Comparison of ENCODE assay signal across 16 cellular contexts in the genomic region with DNA sequence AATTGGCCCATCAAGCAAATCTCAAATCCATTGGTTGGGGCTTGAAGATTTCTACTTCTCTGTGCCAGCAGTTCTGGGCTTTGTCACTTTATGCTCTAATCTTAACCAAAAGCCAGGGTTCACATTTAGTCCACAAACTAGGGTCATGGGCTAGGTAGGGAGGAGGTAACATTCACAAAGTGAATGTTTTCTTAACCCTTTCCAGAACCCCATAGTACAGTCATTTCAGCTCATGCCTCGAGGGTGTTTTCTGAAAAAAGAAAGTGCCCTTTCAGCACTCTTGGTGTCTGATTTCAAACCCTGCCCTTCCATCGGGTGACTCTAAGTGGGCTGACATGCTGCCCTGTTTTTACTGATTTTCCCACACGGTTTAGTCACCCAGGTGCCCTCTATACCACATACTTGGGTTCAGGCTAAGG. TPM values are rescaled to one million over a fixed set of nuclear protein-coding genes. Genes with fewer than 3 reads are reported as not detected.
DNase-seq lines count a peak whose midpoint lies in the region; ATAC-seq, FAIRE-seq and TF ChIP-seq lines count a peak whose summit lies in the region.
"Had no signal": no experiment of that assay in that cellular context is flagged by ENCODE, and none has a peak within 500 bp of the region (broad histone marks: within the 10 kb centered on the region; RNA-seq: fewer than 3 reads in every experiment).

No MANE protein-coding gene starts in this region.

- peak overlapping the region in 8 of 11 experiments; percentile 87 to 100 (median 98); a peak in 14 of 22 replicates for H3K27ac ChIP-seq in BLaER1 treated with 17β-estradiol and CSF1 and Interleukin-3, amounts not matched to agents 10 nM and 100 nM
- H3K27ac ChIP-seq: tibial artery had no signal

- no peaks in the 10 kb centered on the region for H3K9me3 Mint-ChIP-seq in activated naive CD8-positive, alpha-beta T cell treated with anti-CD3 and anti-CD28 coated beads, Interleukin-2, amount 50 U/mL, for 24 hours

- DNase-seq in GM12891 (ENCODE audit: insufficient read length, low spot score), result no peak
- DNase-seq in activated naive CD8-positive, alpha-beta T cell treated with anti-CD3 and anti-CD28 coated beads, Interleukin-2, amount 50 U/mL, for 24 hours, result peak; percentile 58
- DNase-seq in cerebellar nuclear complex (lab: John Stamatoyannopoulos, UW), result no peak
- no peak for DNase-seq in SIG-M5 (lab: John Stamatoyannopoulos, UW)
- no peak for DNase-seq in SIG-M5 treated with dmso at 0.1 percent for 504 hours (lab: John Stamatoyannopoulos, UW; ENCODE audit: unreplicated experiment)
- DNase-seq: CD8-positive, alpha-beta memory T cell; effector CD4-positive, alpha-beta T cell; head of caudate nucleus; Kasumi-1; NCI-H345; occipital lobe; Right ventricle myocardium superior; tibial artery had no signal

- peak; percentile 65 for ATAC-seq in activated naive CD8-positive, alpha-beta T cell treated with anti-CD3 and anti-CD28 coated beads, Interleukin-2, amount 50 U/mL, for 24 hours
- ATAC-seq in GM21576 (IDR thresholded peaks at IDR 0.05; ENCODE audit: unreplicated experiment), result no peak

- no peak for TF ChIP-seq CTCF in Loucy (conservative IDR thresholded peaks at IDR 0.05; ENCODE audit: low read length)

- H3K4me2 ChIP-seq in BLaER1 treated with 17β-estradiol and CSF1 and Interleukin-3, amounts not matched to agents 10 nM and 100 nM, result peak overlapping the region in 10 of 11 experiments; percentile 6 to 100 (median 94); a peak in 18 of 22 replicates
- peak overlapping the region; percentile 81 for H3K4me2 ChIP-seq in Loucy (ENCODE audit: low read depth, low read length, poor library complexity, severe bottlenecking)

- H3K79me2 ChIP-seq in Loucy (ENCODE audit: insufficient read depth, low read length), result peaks cover 22% of the 10 kb centered on the region

- peak overlapping the region in 6 of 11 experiments; percentile 30 to 98 (median 96); a peak in 9 of 22 replicates for H3K9ac ChIP-seq in BLaER1 treated with 17β-estradiol and CSF1 and Interleukin-3, amounts not matched to agents 10 nM and 100 nM
- H3K9ac ChIP-seq in Loucy (ENCODE audit: low read depth, low read length, poor library complexity, severe bottlenecking), result peak overlapping the region; percentile 78

- peak overlapping the region; percentile 77 for H3K4me3 Mint-ChIP-seq in activated naive CD8-positive, alpha-beta T cell treated with anti-CD3 and anti-CD28 coated beads, Interleukin-2, amount 50 U/mL, for 24 hours
- H3K4me3 Mint-ChIP-seq: CD8-positive, alpha-beta memory T cell had no signal

- no peaks in the 10 kb centered on the region for H3K9me2 ChIP-seq in Loucy (replicated peaks; ENCODE audit: low read depth, low read length)

- H3K27ac Mint-ChIP-seq in activated naive CD8-positive, alpha-beta T cell treated with anti-CD3 and anti-CD28 coated beads, Interleukin-2, amount 50 U/mL, for 24 hours, result peak overlapping the region; percentile 94

- H3K36me3 Mint-ChIP-seq in activated naive CD8-positive, alpha-beta T cell treated with anti-CD3 and anti-CD28 coated beads, Interleukin-2, amount 50 U/mL, for 24 hours (ENCODE audit: low read depth), result peaks cover 3% of the 10 kb centered on the region
- H3K36me3 Mint-ChIP-seq: CD8-positive, alpha-beta memory T cell had no signal

- no peaks in the 10 kb centered on the region for H3K27me3 ChIP-seq in BLaER1 treated with 17β-estradiol and CSF1 and Interleukin-3, amounts not matched to agents 10 nM and 100 nM
- no peaks in the 10 kb centered on the region for H3K27me3 ChIP-seq in Loucy (ENCODE audit: insufficient read depth, low read length, poor library complexity, severe bottlenecking)

- H3K4me3 ChIP-seq in BLaER1 treated with 17β-estradiol and CSF1 and Interleukin-3, amounts not matched to agents 10 nM and 100 nM, result peak overlapping the region in 5 of 10 experiments; percentile 58 to 64 (median 62); a peak in 8 of 20 replicates
- H3K4me3 ChIP-seq in Loucy (ENCODE audit: low read length, poor library complexity, severe bottlenecking), result no peak overlapping the region
- H3K4me3 ChIP-seq: tibial artery had no signal

- H3K9me3 ChIP-seq in BLaER1 treated with 17β-estradiol and CSF1 and Interleukin-3, amounts not matched to agents 10 nM and 100 nM (replicated peaks in 1 of 11), result peaks cover 0 to 21% (median 0%) of the 10 kb centered on the region in 11 experiments; a peak in 6 of 22 replicates
- no peaks in the 10 kb centered on the region for H3K9me3 ChIP-seq in Loucy (ENCODE audit: insufficient read depth, low read depth, low read length)
- H3K9me3 ChIP-seq: tibial artery had no signal

- peak; percentile 39 for TF ChIP-seq POLR2A in GM12891 (IDR thresholded peaks at IDR 0.05; ENCODE audit: low read depth, low read length)

- H3K27me3 Mint-ChIP-seq in activated naive CD8-positive, alpha-beta T cell treated with anti-CD3 and anti-CD28 coated beads, Interleukin-2, amount 50 U/mL, for 24 hours, result no peaks in the 10 kb centered on the region

- H3F3A ChIP-seq in Loucy (ENCODE audit: low read depth), result no peaks in the 10 kb centered on the region

- FAIRE-seq in GM12891 (lab: Jason Lieb, UNC), result peak; percentile 88

- H2AFZ ChIP-seq in Loucy (ENCODE audit: low read length), result no peak overlapping the region

- no peaks in the 10 kb centered on the region for H4K20me1 ChIP-seq in BLaER1 treated with 17β-estradiol and CSF1 and Interleukin-3, amounts not matched to agents 10 nM and 100 nM
- H4K20me1 ChIP-seq in Loucy (ENCODE audit: insufficient read depth, low read length, poor library complexity, severe bottlenecking), result no peaks in the 10 kb centered on the region

- peaks cover 22 to 94% (median 75%) of the 10 kb centered on the region in 10 experiments for H3K4me1 ChIP-seq in BLaER1 treated with 17β-estradiol and CSF1 and Interleukin-3, amounts not matched to agents 10 nM and 100 nM
- peaks cover 54% of the 10 kb centered on the region for H3K4me1 ChIP-seq in Loucy (ENCODE audit: insufficient read depth, low read length, poor library complexity, severe bottlenecking)

- peaks cover 0 to 42% (median 13%) of the 10 kb centered on the region in 11 experiments; a peak in 11 of 22 replicates for H3K36me3 ChIP-seq in BLaER1 treated with 17β-estradiol and CSF1 and Interleukin-3, amounts not matched to agents 10 nM and 100 nM
- H3K36me3 ChIP-seq in Loucy (ENCODE audit: insufficient read depth, low read length), result no peaks in the 10 kb centered on the region
- H3K36me3 ChIP-seq: tibial artery had no signal

- peaks cover 93% of the 10 kb centered on the region for H3K4me1 Mint-ChIP-seq in activated naive CD8-positive, alpha-beta T cell treated with anti-CD3 and anti-CD28 coated beads, Interleukin-2, amount 50 U/mL, for 24 hours

TF ChIP-seq in GM12891, 5 proteins besides CTCF, POLR2A, EP300 and RAD21:
- TF ChIP-seq TAF1 (IDR thresholded peaks at IDR 0.05; ENCODE audit: low read depth, low read length) (0 out of 2 replicates have a peak, but pooled peaks have one; percentile 45), SPI1 (IDR thresholded peaks at IDR 0.05; ENCODE audit: low read depth, low read length) (no peak), POLR2AphosphoS5 (IDR thresholded peaks at IDR 0.05; ENCODE audit: low read depth, low read length) (peak; percentile 65), POU2F2 (IDR thresholded peaks at IDR 0.05; ENCODE audit: low read depth, low read length) (peak; percentile 21), PAX5 (IDR thresholded peaks at IDR 0.05; ENCODE audit: insufficient read depth, low read length, severe bottlenecking) (no peak)

RNA-seq across cellular contexts. Expression of a gene that starts 2.6 kb away (rescaled TPM):
- 136 TPM for polyA plus RNA-seq in GM12891 (2012; ENCODE audit: low read depth, missing spikeins)
- polyA plus RNA-seq: CD8-positive, alpha-beta memory T cell had no signal
